Comparison of ENCODE assay signal across 9 cellular contexts in the genomic region with DNA sequence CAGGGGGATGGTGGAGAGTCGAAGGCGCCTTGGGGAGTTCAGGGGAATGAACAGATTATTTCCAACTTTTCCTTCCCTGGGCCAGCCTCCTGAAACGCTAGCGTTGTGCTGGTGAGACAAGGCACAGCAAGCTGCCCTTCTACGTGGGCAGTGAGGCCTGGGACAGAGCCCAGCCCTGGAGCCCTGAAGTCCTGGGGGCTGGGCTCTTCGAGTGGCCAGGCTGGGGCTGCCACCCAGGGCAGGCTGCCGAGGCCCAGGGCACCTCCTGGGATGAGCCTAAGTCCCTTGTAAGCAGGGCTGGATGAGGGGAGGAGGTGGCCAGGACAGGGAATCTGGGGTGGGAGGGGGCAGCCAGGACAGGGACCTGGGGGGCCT. TPM values are rescaled to one million over a fixed set of nuclear protein-coding genes. Genes with fewer than 3 reads are reported as not detected.
DNase-seq lines count a peak whose midpoint lies in the region; ATAC-seq and TF ChIP-seq lines count a peak whose summit lies in the region.
"Had no signal": no experiment of that assay in that cellular context is flagged by ENCODE, and none has a peak within 500 bp of the region (broad histone marks: within the 10 kb centered on the region; RNA-seq: fewer than 3 reads in every experiment).

No MANE protein-coding gene starts in this region.

- H3K27ac Mint-ChIP-seq in stimulated activated naive CD8-positive, alpha-beta T cell treated with anti-CD3 and anti-CD28 coated beads, Interleukin-15, Interleukin-2, amounts not matched to agents 100 ng/mL and 50 ng/mL, for 24 hours, result peak overlapping the region; percentile 79
- no peak overlapping the region for H3K27ac Mint-ChIP-seq in central memory CD8-positive, alpha-beta T cell (ENCODE audit: low read depth)

- H3K27ac ChIP-seq in aorta (ENCODE audit: low read depth in 1 of 2, low read length in 2 of 2), result peak overlapping the region in 1 of 2 donors; percentile 41
- H3K27ac ChIP-seq: SJSA1 had no signal

- H3K4me3 ChIP-seq in mucosa of descending colon (no peak overlapping the region), aorta (ENCODE audit: low read length in 2 of 2) (no peak overlapping the region)

- no peaks in the 10 kb centered on the region for H3K27me3 ChIP-seq in aorta (ENCODE audit: control insufficient read depth in 1 of 2, insufficient read depth in 2 of 2, low read length in 1 of 2)
- H3K27me3 ChIP-seq: SJSA1 had no signal

- no peak for ATAC-seq in stimulated activated naive CD8-positive, alpha-beta T cell treated with anti-CD3 and anti-CD28 coated beads, Interleukin-15, Interleukin-2, amounts not matched to agents 100 U/mL and 50 U/mL, for 24 hours
- no peak for ATAC-seq in central memory CD8-positive, alpha-beta T cell (replicated peaks; ENCODE audit: extremely low read depth, poor library complexity, severe bottlenecking)
- ATAC-seq in mucosa of descending colon, result peak; percentile 16
- ATAC-seq in aorta (ENCODE audit: low FRiP score), result peak; percentile 0
- no peak for ATAC-seq in HG02840 (IDR thresholded peaks at IDR 0.05; ENCODE audit: low FRiP score, unreplicated experiment)
- no peak for ATAC-seq in HG03521 (IDR thresholded peaks at IDR 0.05; ENCODE audit: unreplicated experiment)

- no peaks in the 10 kb centered on the region for H3K9me3 ChIP-seq in mucosa of descending colon
- H3K9me3 ChIP-seq in aorta (ENCODE audit: control insufficient read depth, low read length), result no peaks in the 10 kb centered on the region
- H3K9me3 ChIP-seq: SJSA1 had no signal

- intact Hi-C loops in mucosa of descending colon (cut with DNase I, micrococcal nuclease) (no loop called here), aorta (cut with DNase I) (loop anchor here in 1 of 2 donors (5.0 kb wide), 1 partner anchor 82 kb away; the partner anchor contains the start of gene FUT7)

- no peaks in the 10 kb centered on the region for H3K9me3 Mint-ChIP-seq in stimulated activated naive CD8-positive, alpha-beta T cell treated with anti-CD3 and anti-CD28 coated beads, Interleukin-15, Interleukin-2, amounts not matched to agents 100 ng/mL and 50 ng/mL, for 24 hours
- H3K9me3 Mint-ChIP-seq in central memory CD8-positive, alpha-beta T cell, result no peaks in the 10 kb centered on the region

- H3K4me1 ChIP-seq in mucosa of descending colon (ENCODE audit: low read depth), result peaks cover 38% of the 10 kb centered on the region
- H3K4me1 ChIP-seq in aorta (ENCODE audit: control insufficient read depth in 1 of 2, insufficient read depth in 2 of 2, low read length in 2 of 2), result no peaks in the 10 kb centered on the region

- H3K36me3 ChIP-seq in mucosa of descending colon (ENCODE audit: low read depth) (no peaks in the 10 kb centered on the region), aorta (ENCODE audit: control insufficient read depth in 1 of 2, insufficient read depth in 2 of 2, low read length in 1 of 2) (no peaks in the 10 kb centered on the region)
- H3K36me3 ChIP-seq: SJSA1 had no signal

- WGBS in aorta, 2 donors, result 1 to 6% methylated on average over 7 of the region's 7 CpGs

- no peaks in the 10 kb centered on the region for H3K27me3 Mint-ChIP-seq in stimulated activated naive CD8-positive, alpha-beta T cell treated with anti-CD3 and anti-CD28 coated beads, Interleukin-15, Interleukin-2, amounts not matched to agents 100 ng/mL and 50 ng/mL, for 24 hours
- no peaks in the 10 kb centered on the region for H3K27me3 Mint-ChIP-seq in central memory CD8-positive, alpha-beta T cell

- TF ChIP-seq CTCF in mucosa of descending colon (IDR thresholded peaks at IDR 0.05), result no peak
- no peak for TF ChIP-seq CTCF in GM20000 (IDR thresholded peaks at IDR 0.05; ENCODE audit: extremely low read depth, missing control alignments)

- peak overlapping the region; percentile 77 for H3K4me3 Mint-ChIP-seq in stimulated activated naive CD8-positive, alpha-beta T cell treated with anti-CD3 and anti-CD28 coated beads, Interleukin-15, Interleukin-2, amounts not matched to agents 100 ng/mL and 50 ng/mL, for 24 hours
- peak overlapping the region; percentile 83 for H3K4me3 Mint-ChIP-seq in central memory CD8-positive, alpha-beta T cell

- peaks cover 3% of the 10 kb centered on the region for H3K4me1 Mint-ChIP-seq in stimulated activated naive CD8-positive, alpha-beta T cell treated with anti-CD3 and anti-CD28 coated beads, Interleukin-15, Interleukin-2, amounts not matched to agents 100 ng/mL and 50 ng/mL, for 24 hours (ENCODE audit: low read depth)
- peaks cover 13% of the 10 kb centered on the region for H3K4me1 Mint-ChIP-seq in central memory CD8-positive, alpha-beta T cell

- DNase-seq in stimulated activated naive CD8-positive, alpha-beta T cell treated with anti-CD3 and anti-CD28 coated beads, Interleukin-15, Interleukin-2, amounts not matched to agents 100 U/mL and 50 U/mL, for 24 hours, result no peak
- no peak for DNase-seq in central memory CD8-positive, alpha-beta T cell (ENCODE audit: low spot score in 2 of 2)
- DNase-seq in mucosa of descending colon (no peak), aorta (no peak), GM20000 (ENCODE audit: low spot score) (no peak)

- no peaks in the 10 kb centered on the region for H3K36me3 Mint-ChIP-seq in stimulated activated naive CD8-positive, alpha-beta T cell treated with anti-CD3 and anti-CD28 coated beads, Interleukin-15, Interleukin-2, amounts not matched to agents 100 ng/mL and 50 ng/mL, for 24 hours (ENCODE audit: low read depth)
- peaks cover 7% of the 10 kb centered on the region for H3K36me3 Mint-ChIP-seq in central memory CD8-positive, alpha-beta T cell (ENCODE audit: insufficient read depth)

RNA-seq across cellular contexts. Expression of gene LCN12, which starts 1.4 kb away (rescaled TPM):
- total RNA-seq in mucosa of descending colon, result 10 to 100 TPM in 1 of 3 donors, 1 to 10 TPM in 2; 6.8 to 10.7 (median 7.6) TPM
- 1 to 10 TPM in 1 of 2 donors, under 1 TPM in 1; 0.71 to 1.6 TPM for total RNA-seq in aorta
- 1 to 10 TPM in 1 of 2 donors, not detected in 1; 3.3 TPM for polyA plus RNA-seq in aorta
- total RNA-seq: SJSA1 had no signal

RNA-seq across cellular contexts. Expression of gene C8G, which starts 5.6 kb away (rescaled TPM):
- total RNA-seq in mucosa of descending colon, result 10 to 100 TPM in 2 of 3 donors, 1 to 10 TPM in 1; 3.2 to 15.4 (median 10.4) TPM
- total RNA-seq in aorta, result 1 to 10 TPM in 1 of 2 donors, under 1 TPM in 1; 0.90 to 1.1 TPM
- polyA plus RNA-seq in aorta, result 1 to 10 TPM; 1.8 to 3.1 TPM
- total RNA-seq: SJSA1 had no signal

RNA-seq across cellular contexts. Expression of gene FBXW5, which starts 6.1 kb away (rescaled TPM):
- total RNA-seq in mucosa of descending colon (100 to 1,000 TPM; 127 to 197 (median 142) TPM), aorta (100 to 1,000 TPM in 1 of 2 donors, 10 to 100 TPM in 1; 92.5 to 107 TPM)
- 100 to 1,000 TPM; 111 to 191 TPM for polyA plus RNA-seq in aorta

RNA-seq across cellular contexts. Expression of gene PTGDS, which starts 26.7 kb away (rescaled TPM):
- total RNA-seq in mucosa of descending colon (10 to 100 TPM in 2 of 3 donors, 1 to 10 TPM in 1; 2.5 to 45.4 (median 16.1) TPM), aorta (100 to 1,000 TPM; 128 to 145 TPM)
- 10 to 100 TPM; 12.2 to 13.9 TPM for polyA plus RNA-seq in aorta
- total RNA-seq: SJSA1 had no signal

RNA-seq across cellular contexts. Expression of gene LCNL1, which starts 32.1 kb away (rescaled TPM):
- total RNA-seq in mucosa of descending colon (under 1 TPM in 2 of 3 donors, not detected in 1; 0.17 to 0.76 TPM), aorta (1 to 10 TPM in 1 of 2 donors, under 1 TPM in 1; 0.36 to 1.1 TPM)
- under 1 TPM in 1 of 2 donors, not detected in 1; 0.15 TPM for polyA plus RNA-seq in aorta
- total RNA-seq: SJSA1 had no signal

Comparison
In these comparisons a context has a peak if more than half of its experiments do, and no peak if none do; other contexts are left out.
1. ATAC-seq: peak in mucosa of descending colon (single experiment) and aorta (single experiment); none in stimulated activated naive CD8-positive, alpha-beta T cell treated with anti-CD3 and anti-CD28 coated beads, Interleukin-15, Interleukin-2, amounts not matched to agents 100 U/mL and 50 U/mL, for 24 hours (single experiment), central memory CD8-positive, alpha-beta T cell (single experiment), HG02840 (single experiment) and HG03521 (single experiment).